In the genomic region with DNA sequence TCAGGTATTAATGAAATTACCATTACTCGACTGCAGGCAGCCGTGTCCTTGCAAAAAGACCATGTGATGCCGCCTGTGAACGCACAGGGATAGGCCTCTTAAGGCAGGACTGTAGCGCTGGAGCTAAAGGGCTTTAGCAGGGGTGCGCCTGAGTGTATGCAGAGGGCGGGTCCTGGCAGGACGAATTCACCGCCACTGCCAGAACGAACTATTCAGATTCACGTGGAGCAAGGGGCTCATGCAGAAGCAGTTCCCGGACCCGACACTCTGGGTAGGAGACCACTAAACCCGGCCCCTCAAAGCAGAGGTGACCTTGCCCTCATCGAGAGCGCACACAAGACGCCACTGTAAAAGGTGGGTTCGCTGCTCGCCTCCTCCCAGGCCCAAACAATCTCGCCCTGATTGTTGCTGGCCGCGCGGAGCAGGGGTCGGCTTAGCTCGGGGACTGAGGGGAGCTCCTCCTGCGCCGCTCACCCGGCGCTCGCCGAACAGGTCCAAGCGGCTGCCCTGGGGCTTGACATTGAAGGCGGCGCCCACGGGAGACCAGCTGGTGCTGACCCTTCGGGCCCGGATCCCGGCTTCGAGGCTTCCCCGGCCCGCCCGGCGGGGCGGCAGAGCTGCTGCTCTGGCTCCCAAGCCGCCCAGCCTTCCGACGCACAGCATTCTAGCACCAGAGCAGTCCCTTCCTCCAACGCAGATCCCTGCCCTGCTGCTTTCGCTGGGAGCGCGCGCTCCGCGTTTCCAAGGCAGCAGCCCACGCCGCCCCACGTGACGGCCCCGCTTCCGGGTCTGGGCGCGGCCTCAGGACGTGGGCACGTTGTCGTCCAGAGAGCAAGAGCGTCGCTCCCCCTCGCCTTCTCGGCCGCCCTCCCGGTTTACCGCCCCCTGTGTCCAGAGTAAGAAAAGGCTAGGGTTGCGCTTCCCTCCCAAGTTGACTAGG, we compare ENCODE assay signal across 1 cellular context.
TF ChIP-seq lines count a peak whose summit lies in the region.

A gene (minus strand): TSS at position 743 of the 940 bp plus-strand sequence. CDS start 80 bp downstream, at position 663.

TF ChIP-seq in HepG2, 621 proteins besides CTCF, POLR2A, EP300 and RAD21 (continued from another document and continues in another):
- TF ChIP-seq, protein P1, sequence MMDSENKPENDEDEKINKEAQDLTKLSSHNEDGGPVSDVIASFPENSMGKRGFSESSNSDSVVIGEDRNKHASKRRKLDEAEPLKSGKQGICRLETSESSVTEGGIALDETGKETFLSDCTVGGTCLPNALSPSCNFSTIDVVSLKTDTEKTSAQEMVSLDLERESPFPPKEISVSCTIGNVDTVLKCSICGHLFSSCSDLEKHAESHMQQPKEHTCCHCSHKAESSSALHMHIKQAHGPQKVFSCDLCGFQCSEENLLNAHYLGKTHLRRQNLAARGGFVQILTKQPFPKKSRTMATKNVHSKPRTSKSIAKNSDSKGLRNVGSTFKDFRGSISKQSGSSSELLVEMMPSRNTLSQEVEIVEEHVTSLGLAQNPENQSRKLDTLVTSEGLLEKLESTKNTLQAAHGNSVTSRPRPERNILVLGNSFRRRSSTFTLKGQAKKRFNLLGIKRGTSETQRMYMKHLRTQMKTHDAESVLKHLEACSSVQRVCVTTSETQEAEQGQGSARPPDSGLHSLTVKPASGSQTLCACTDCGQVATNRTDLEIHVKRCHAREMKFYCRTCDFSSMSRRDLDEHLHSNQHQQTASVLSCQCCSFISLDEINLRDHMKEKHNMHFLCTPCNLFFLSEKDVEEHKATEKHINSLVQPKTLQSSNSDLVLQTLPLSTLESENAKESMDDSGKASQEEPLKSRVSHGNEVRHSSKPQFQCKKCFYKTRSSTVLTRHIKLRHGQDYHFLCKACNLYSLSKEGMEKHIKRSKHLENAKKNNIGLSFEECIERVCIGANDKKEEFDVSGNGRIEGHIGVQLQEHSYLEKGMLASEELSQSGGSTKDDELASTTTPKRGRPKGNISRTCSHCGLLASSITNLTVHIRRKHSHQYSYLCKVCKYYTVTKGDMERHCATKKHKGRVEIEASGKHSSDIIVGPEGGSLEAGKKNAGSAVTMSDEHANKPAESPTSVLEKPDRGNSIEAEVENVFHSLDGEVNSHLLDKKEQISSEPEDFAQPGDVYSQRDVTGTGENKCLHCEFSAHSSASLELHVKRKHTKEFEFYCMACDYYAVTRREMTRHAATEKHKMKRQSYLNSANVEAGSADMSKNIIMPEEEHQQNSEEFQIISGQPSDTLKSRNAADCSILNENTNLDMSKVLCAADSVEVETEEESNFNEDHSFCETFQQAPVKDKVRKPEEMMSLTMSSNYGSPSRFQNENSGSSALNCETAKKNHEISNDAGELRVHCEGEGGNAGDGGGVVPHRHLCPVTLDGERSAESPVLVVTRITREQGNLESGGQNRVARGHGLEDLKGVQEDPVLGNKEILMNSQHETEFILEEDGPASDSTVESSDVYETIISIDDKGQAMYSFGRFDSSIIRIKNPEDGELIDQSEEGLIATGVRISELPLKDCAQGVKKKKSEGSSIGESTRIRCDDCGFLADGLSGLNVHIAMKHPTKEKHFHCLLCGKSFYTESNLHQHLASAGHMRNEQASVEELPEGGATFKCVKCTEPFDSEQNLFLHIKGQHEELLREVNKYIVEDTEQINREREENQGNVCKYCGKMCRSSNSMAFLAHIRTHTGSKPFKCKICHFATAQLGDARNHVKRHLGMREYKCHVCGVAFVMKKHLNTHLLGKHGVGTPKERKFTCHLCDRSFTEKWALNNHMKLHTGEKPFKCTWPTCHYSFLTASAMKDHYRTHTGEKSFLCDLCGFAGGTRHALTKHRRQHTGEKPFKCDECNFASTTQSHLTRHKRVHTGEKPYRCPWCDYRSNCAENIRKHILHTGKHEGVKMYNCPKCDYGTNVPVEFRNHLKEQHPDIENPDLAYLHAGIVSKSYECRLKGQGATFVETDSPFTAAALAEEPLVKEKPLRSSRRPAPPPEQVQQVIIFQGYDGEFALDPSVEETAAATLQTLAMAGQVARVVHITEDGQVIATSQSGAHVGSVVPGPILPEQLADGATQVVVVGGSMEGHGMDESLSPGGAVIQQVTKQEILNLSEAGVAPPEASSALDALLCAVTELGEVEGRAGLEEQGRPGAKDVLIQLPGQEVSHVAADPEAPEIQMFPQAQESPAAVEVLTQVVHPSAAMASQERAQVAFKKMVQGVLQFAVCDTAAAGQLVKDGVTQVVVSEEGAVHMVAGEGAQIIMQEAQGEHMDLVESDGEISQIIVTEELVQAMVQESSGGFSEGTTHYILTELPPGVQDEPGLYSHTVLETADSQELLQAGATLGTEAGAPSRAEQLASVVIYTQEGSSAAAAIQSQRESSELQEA (CRISPR knock-in tag; IDR thresholded peaks at IDR 0.05; ENCODE audit: not compliant biosample characterization) = no peak
- TF ChIP-seq ZNF790 (CRISPR knock-in tag; IDR thresholded peaks at IDR 0.05; ENCODE audit: borderline replicate concordance) = 0 out of 2 replicates have a peak, but pooled peaks have one; percentile 19
- TF ChIP-seq ZNF251 (CRISPR knock-in tag; IDR thresholded peaks at IDR 0.05) = no peak
- TF ChIP-seq KDM2A (CRISPR knock-in tag; IDR thresholded peaks at IDR 0.05; ENCODE audit: borderline replicate concordance, low read depth) = peak; percentile 95
- peak; percentile 42 for TF ChIP-seq AGO2 (optimal IDR thresholded peaks at IDR 0.05; ENCODE audit: low read depth, low read length)
- TF ChIP-seq RORA (CRISPR knock-in tag; IDR thresholded peaks at IDR 0.05) = no peak
- TF ChIP-seq ZNF274 (CRISPR knock-in tag; IDR thresholded peaks at IDR 0.05) = no peak
- no peak for TF ChIP-seq ZNF605 (CRISPR knock-in tag; IDR thresholded peaks at IDR 0.05)
- TF ChIP-seq, protein P2, sequence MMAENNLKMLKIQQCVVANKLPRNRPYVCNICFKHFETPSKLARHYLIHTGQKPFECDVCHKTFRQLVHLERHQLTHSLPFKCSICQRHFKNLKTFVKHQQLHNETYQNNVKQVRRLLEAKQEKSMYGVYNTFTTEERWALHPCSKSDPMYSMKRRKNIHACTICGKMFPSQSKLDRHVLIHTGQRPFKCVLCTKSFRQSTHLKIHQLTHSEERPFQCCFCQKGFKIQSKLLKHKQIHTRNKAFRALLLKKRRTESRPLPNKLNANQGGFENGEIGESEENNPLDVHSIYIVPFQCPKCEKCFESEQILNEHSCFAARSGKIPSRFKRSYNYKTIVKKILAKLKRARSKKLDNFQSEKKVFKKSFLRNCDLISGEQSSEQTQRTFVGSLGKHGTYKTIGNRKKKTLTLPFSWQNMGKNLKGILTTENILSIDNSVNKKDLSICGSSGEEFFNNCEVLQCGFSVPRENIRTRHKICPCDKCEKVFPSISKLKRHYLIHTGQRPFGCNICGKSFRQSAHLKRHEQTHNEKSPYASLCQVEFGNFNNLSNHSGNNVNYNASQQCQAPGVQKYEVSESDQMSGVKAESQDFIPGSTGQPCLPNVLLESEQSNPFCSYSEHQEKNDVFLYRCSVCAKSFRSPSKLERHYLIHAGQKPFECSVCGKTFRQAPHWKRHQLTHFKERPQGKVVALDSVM (CRISPR knock-in tag; IDR thresholded peaks at IDR 0.05) = no peak
- TF ChIP-seq ASH2L (IDR thresholded peaks at IDR 0.05; ENCODE audit: insufficient read length, low read depth, low read length) = peak; percentile 79
- peak; percentile 45; the same call in 1 of the 2 replicates for TF ChIP-seq NFKB2 (CRISPR knock-in tag; IDR thresholded peaks at IDR 0.05; ENCODE audit: borderline replicate concordance)
- no peak for TF ChIP-seq SP2 (CRISPR knock-in tag; IDR thresholded peaks at IDR 0.05)
- TF ChIP-seq FOXO1 (CRISPR knock-in tag; IDR thresholded peaks at IDR 0.05) = peak; percentile 69; the same call in 1 of the 2 replicates
- 0 out of 2 replicates have a peak, but pooled peaks have one; percentile 73 for TF ChIP-seq ARID2 (CRISPR knock-in tag; IDR thresholded peaks at IDR 0.05; ENCODE audit: borderline replicate concordance)
- peak in 1 of 2 experiments; percentile 68; a peak in 2 of 4 replicates for TF ChIP-seq KLF16 (CRISPR knock-in tag; IDR thresholded peaks at IDR 0.05)
- TF ChIP-seq, protein P3, sequence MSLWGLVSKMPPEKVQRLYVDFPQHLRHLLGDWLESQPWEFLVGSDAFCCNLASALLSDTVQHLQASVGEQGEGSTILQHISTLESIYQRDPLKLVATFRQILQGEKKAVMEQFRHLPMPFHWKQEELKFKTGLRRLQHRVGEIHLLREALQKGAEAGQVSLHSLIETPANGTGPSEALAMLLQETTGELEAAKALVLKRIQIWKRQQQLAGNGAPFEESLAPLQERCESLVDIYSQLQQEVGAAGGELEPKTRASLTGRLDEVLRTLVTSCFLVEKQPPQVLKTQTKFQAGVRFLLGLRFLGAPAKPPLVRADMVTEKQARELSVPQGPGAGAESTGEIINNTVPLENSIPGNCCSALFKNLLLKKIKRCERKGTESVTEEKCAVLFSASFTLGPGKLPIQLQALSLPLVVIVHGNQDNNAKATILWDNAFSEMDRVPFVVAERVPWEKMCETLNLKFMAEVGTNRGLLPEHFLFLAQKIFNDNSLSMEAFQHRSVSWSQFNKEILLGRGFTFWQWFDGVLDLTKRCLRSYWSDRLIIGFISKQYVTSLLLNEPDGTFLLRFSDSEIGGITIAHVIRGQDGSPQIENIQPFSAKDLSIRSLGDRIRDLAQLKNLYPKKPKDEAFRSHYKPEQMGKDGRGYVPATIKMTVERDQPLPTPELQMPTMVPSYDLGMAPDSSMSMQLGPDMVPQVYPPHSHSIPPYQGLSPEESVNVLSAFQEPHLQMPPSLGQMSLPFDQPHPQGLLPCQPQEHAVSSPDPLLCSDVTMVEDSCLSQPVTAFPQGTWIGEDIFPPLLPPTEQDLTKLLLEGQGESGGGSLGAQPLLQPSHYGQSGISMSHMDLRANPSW (CRISPR knock-in tag; IDR thresholded peaks at IDR 0.05; ENCODE audit: borderline replicate concordance) = no peak
- TF ChIP-seq, protein P4, sequence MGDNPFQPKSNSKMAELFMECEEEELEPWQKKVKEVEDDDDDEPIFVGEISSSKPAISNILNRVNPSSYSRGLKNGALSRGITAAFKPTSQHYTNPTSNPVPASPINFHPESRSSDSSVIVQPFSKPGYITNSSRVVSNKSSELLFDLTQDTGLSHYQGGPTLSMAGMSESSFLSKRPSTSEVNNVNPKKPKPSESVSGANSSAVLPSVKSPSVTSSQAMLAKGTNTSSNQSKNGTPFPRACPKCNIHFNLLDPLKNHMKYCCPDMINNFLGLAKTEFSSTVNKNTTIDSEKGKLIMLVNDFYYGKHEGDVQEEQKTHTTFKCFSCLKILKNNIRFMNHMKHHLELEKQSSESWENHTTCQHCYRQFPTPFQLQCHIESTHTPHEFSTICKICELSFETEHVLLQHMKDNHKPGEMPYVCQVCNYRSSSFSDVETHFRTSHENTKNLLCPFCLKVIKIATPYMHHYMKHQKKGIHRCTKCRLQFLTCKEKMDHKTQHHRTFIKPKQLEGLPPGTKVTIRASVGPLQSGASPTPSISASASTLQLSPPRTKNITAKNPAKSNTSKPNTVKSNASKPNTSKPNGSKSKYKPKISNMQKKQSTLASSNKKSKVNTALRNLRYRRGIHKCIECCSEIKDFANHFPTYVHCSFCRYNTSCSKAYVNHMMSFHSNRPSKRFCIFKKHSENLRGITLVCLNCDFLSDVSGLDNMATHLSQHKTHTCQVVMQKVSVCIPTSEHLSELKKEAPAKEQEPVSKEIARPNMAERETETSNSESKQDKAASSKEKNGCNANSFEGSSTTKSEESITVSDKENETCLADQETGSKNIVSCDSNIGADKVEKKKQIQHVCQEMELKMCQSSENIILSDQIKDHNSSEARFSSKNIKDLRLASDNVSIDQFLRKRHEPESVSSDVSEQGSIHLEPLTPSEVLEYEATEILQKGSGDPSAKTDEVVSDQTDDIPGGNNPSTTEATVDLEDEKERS (CRISPR knock-in tag; IDR thresholded peaks at IDR 0.05) = peak; percentile 68; the same call in 1 of the 2 replicates
- TF ChIP-seq POLR2AphosphoS5 (IDR thresholded peaks at IDR 0.05; ENCODE audit: low read depth, low read length) = peak; percentile 54
- no peak; the same call in 1 of the 2 replicates for TF ChIP-seq PPARG (CRISPR knock-in tag; conservative IDR thresholded peaks at IDR 0.05)
- TF ChIP-seq SIX4 (CRISPR knock-in tag; IDR thresholded peaks at IDR 0.05) = peak; percentile 48; the same call in 1 of the 2 replicates
- no peak for TF ChIP-seq SNRNP70 (IDR thresholded peaks at IDR 0.05; ENCODE audit: low read depth, low read length)
- TF ChIP-seq, protein P5, sequence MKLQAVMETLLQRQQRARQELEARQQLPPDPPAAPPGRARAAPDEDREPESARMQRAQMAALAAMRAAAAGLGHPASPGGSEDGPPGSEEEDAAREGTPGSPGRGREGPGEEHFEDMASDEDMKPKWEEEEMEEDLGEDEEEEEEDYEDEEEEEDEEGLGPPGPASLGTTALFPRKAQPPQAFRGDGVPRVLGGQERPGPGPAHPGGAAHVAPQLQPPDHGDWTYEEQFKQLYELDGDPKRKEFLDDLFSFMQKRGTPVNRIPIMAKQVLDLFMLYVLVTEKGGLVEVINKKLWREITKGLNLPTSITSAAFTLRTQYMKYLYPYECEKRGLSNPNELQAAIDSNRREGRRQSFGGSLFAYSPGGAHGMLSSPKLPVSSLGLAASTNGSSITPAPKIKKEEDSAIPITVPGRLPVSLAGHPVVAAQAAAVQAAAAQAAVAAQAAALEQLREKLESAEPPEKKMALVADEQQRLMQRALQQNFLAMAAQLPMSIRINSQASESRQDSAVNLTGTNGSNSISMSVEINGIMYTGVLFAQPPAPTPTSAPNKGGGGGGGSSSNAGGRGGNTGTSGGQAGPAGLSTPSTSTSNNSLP (IDR thresholded peaks at IDR 0.05; ENCODE audit: low read depth, low read length) = 0 out of 2 replicates have a peak, but pooled peaks have one; percentile 42
- TF ChIP-seq DNMT1 (CRISPR knock-in tag; IDR thresholded peaks at IDR 0.05) = 0 out of 2 replicates have a peak, but pooled peaks have one; percentile 77
- 0 out of 2 replicates have a peak, but pooled peaks have one; percentile 63 for TF ChIP-seq ZNF547 (CRISPR knock-in tag; IDR thresholded peaks at IDR 0.05)
- TF ChIP-seq ZNF577 (CRISPR knock-in tag; IDR thresholded peaks at IDR 0.05; ENCODE audit: borderline replicate concordance, low read depth) = no peak
- peak; percentile 95 for TF ChIP-seq ARNTL (CRISPR knock-in tag; IDR thresholded peaks at IDR 0.05)
- no peak for TF ChIP-seq TBP (CRISPR knock-in tag; IDR thresholded peaks at IDR 0.05)
- TF ChIP-seq HHEX (CRISPR knock-in tag; IDR thresholded peaks at IDR 0.05) = no peak
- peak; percentile 95 for TF ChIP-seq MYC (CRISPR knock-in tag; IDR thresholded peaks at IDR 0.05; ENCODE audit: borderline replicate concordance)
- no peak for TF ChIP-seq ZNF180 (CRISPR knock-in tag; IDR thresholded peaks at IDR 0.05; ENCODE audit: borderline replicate concordance, low read depth)
- TF ChIP-seq, protein P6, sequence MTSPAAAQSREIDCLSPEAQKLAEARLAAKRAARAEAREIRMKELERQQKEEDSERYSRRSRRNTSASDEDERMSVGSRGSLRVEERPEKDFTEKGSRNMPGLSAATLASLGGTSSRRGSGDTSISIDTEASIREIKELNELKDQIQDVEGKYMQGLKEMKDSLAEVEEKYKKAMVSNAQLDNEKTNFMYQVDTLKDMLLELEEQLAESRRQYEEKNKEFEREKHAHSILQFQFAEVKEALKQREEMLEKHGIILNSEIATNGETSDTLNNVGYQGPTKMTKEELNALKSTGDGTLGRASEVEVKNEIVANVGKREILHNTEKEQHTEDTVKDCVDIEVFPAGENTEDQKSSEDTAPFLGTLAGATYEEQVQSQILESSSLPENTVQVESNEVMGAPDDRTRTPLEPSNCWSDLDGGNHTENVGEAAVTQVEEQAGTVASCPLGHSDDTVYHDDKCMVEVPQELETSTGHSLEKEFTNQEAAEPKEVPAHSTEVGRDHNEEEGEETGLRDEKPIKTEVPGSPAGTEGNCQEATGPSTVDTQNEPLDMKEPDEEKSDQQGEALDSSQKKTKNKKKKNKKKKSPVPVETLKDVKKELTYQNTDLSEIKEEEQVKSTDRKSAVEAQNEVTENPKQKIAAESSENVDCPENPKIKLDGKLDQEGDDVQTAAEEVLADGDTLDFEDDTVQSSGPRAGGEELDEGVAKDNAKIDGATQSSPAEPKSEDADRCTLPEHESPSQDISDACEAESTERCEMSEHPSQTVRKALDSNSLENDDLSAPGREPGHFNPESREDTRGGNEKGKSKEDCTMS (CRISPR knock-in tag; conservative IDR thresholded peaks at IDR 0.05) = no peak
- TF ChIP-seq ZNF839 (CRISPR knock-in tag; IDR thresholded peaks at IDR 0.05; ENCODE audit: borderline replicate concordance) = no peak
- no peak for TF ChIP-seq ZBTB7A (CRISPR knock-in tag; IDR thresholded peaks at IDR 0.05)
- no peak for TF ChIP-seq FOXM1 (CRISPR knock-in tag; IDR thresholded peaks at IDR 0.05)
